Comparison of ENCODE assay signal across 31 cellular contexts in genomic region chr21:40272037-40272436, GRCh38.
"Had no signal": no experiment of that assay in that cellular context is flagged by ENCODE, and none has a peak within 500 bp of the region (broad histone marks: within the 10 kb centered on the region; RNA-seq: fewer than 3 reads in every experiment).

No MANE protein-coding gene starts in this region.

- H3K4me3 Mint-ChIP-seq: activated B cell treated with CpG ODN at 0.5 μM for 24 hours; activated CD4-positive, alpha-beta memory T cell treated with anti-CD3 and anti-CD28 coated beads for 36 hours; activated CD4-positive, alpha-beta T cell treated with anti-CD3 and anti-CD28 coated beads for 36 hours; activated CD4-positive, alpha-beta T cell treated with anti-CD3 and anti-CD28 coated beads, Interleukin-2, amount 10 ng/mL, durations not matched to agents 24 days and 14 days; activated CD8-positive, alpha-beta memory T cell treated with anti-CD3 and anti-CD28 coated beads, Interleukin-2, amount 10 ng/mL, durations not matched to agents 7 days and 5 days; activated CD8-positive, alpha-beta T cell treated with anti-CD3 and anti-CD28 coated beads, Interleukin-2, amount 10 ng/mL, durations not matched to agents 7 days and 5 days; activated naive CD8-positive, alpha-beta T cell; activated T-cell treated with anti-CD3 and anti-CD28 coated beads, Interleukin-2, amount 50 U/mL, for 24 hours; activated T-helper 17 cell treated with anti-CD3 and anti-CD28 coated beads, Interleukin-2, amount 50 U/mL, for 72 hours; T-helper 17 cell; T-helper 2 cell treated with Interferon-gamma antibody and Interleukin-4, amounts not matched to agents 5 μg/mL and 100 μg/mL, for 36 hours had no signal

- DNase-seq: activated B cell treated with CpG ODN at 0.5 μM for 24 hours; activated CD4-positive, alpha-beta memory T cell treated with anti-CD3 and anti-CD28 coated beads for 36 hours; activated CD4-positive, alpha-beta T cell treated with anti-CD3 and anti-CD28 coated beads for 36 hours; activated CD4-positive, alpha-beta T cell treated with anti-CD3 and anti-CD28 coated beads, Interleukin-2, amount 10 ng/mL, durations not matched to agents 24 days and 14 days; activated CD8-positive, alpha-beta memory T cell treated with anti-CD3 and anti-CD28 coated beads, Interleukin-2, amount 10 ng/mL, durations not matched to agents 7 days and 5 days; activated CD8-positive, alpha-beta memory T cell treated with anti-CD3 and anti-CD28 coated beads, Interleukin-2, amount 50 U/mL, for 4 hours; activated CD8-positive, alpha-beta T cell treated with anti-CD3 and anti-CD28 coated beads, Interleukin-2, amount 10 ng/mL, durations not matched to agents 7 days and 5 days; activated effector memory CD4-positive, alpha-beta T cell treated with Interleukin-2 at 50 U/mL for 16 hours; activated gamma-delta T cell treated with Interleukin-2 at 50 U/mL for 16 hours; activated naive CD4-positive, alpha-beta T cell treated with anti-CD3 and anti-CD28 coated beads, Interleukin-2, amount 50 U/mL, for 16 hours; activated naive CD4-positive, alpha-beta T cell treated with Interleukin-2 at 50 U/mL for 16 hours; activated T-cell treated with anti-CD3 and anti-CD28 coated beads, Interleukin-2, amount 50 U/mL, for 24 hours; amniotic stem cell; anterior cingulate cortex; brain microvascular endothelial cell; central memory CD4-positive, alpha-beta T cell; cerebellar nuclear complex; colonic mucosa; effector CD8-positive, alpha-beta T cell; esophagus squamous epithelium; foreskin melanocyte; T-helper 1 cell; T-helper 17 cell; T1000; WERI-Rb-1 had no signal

- H3K27ac Mint-ChIP-seq: activated B cell treated with CpG ODN at 0.5 μM for 24 hours; activated CD4-positive, alpha-beta memory T cell treated with anti-CD3 and anti-CD28 coated beads for 36 hours; activated CD4-positive, alpha-beta T cell treated with anti-CD3 and anti-CD28 coated beads for 36 hours; activated CD4-positive, alpha-beta T cell treated with anti-CD3 and anti-CD28 coated beads, Interleukin-2, amount 10 ng/mL, durations not matched to agents 24 days and 14 days; activated CD8-positive, alpha-beta memory T cell treated with anti-CD3 and anti-CD28 coated beads, Interleukin-2, amount 10 ng/mL, durations not matched to agents 7 days and 5 days; activated CD8-positive, alpha-beta T cell treated with anti-CD3 and anti-CD28 coated beads, Interleukin-2, amount 10 ng/mL, durations not matched to agents 7 days and 5 days; activated naive CD8-positive, alpha-beta T cell; activated T-cell treated with anti-CD3 and anti-CD28 coated beads, Interleukin-2, amount 50 U/mL, for 24 hours; activated T-helper 17 cell treated with anti-CD3 and anti-CD28 coated beads, Interleukin-2, amount 50 U/mL, for 72 hours; T-helper 17 cell; T-helper 2 cell treated with Interferon-gamma antibody and Interleukin-4, amounts not matched to agents 5 μg/mL and 100 μg/mL, for 36 hours had no signal

- H3K9me3 Mint-ChIP-seq: activated CD4-positive, alpha-beta T cell treated with anti-CD3 and anti-CD28 coated beads, Interleukin-2, amount 10 ng/mL, durations not matched to agents 24 days and 14 days had no signal

- H3K36me3 Mint-ChIP-seq: activated CD4-positive, alpha-beta memory T cell treated with anti-CD3 and anti-CD28 coated beads for 36 hours; activated CD8-positive, alpha-beta memory T cell treated with anti-CD3 and anti-CD28 coated beads, Interleukin-2, amount 10 ng/mL, durations not matched to agents 7 days and 5 days; activated naive CD8-positive, alpha-beta T cell had no signal

- ATAC-seq: activated CD4-positive, alpha-beta T cell treated with anti-CD3 and anti-CD28 coated beads for 36 hours; activated CD4-positive, CD25-positive, alpha-beta regulatory T cell treated with anti-CD3 and anti-CD28 coated beads, Interleukin-2, amount 50 U/mL, for 24 hours; activated CD8-positive, alpha-beta memory T cell treated with anti-CD3 and anti-CD28 coated beads, Interleukin-2, amount 10 ng/mL, durations not matched to agents 7 days and 5 days; activated CD8-positive, alpha-beta T cell treated with anti-CD3 and anti-CD28 coated beads, Interleukin-2, amount 10 ng/mL, durations not matched to agents 7 days and 5 days; activated T-helper 17 cell treated with anti-CD3 and anti-CD28 coated beads, Interleukin-2, amount 50 U/mL, for 72 hours; gastroesophageal sphincter; T-helper 17 cell had no signal

- H3K9me3 ChIP-seq: colonic mucosa, esophagus squamous epithelium, gastroesophageal sphincter had no signal

- H3K27ac ChIP-seq: brain microvascular endothelial cell, colonic mucosa, epithelial cell of prostate, esophagus squamous epithelium, gastroesophageal sphincter, WERI-Rb-1 had no signal

- H3K27me3 Mint-ChIP-seq: activated B cell treated with CpG ODN at 0.5 μM for 24 hours; activated CD4-positive, alpha-beta memory T cell treated with anti-CD3 and anti-CD28 coated beads for 36 hours; activated CD4-positive, alpha-beta T cell treated with anti-CD3 and anti-CD28 coated beads, Interleukin-2, amount 10 ng/mL, durations not matched to agents 24 days and 14 days; activated CD8-positive, alpha-beta memory T cell treated with anti-CD3 and anti-CD28 coated beads, Interleukin-2, amount 10 ng/mL, durations not matched to agents 7 days and 5 days; activated naive CD8-positive, alpha-beta T cell; activated T-cell treated with anti-CD3 and anti-CD28 coated beads, Interleukin-2, amount 50 U/mL, for 24 hours; activated T-helper 17 cell treated with anti-CD3 and anti-CD28 coated beads, Interleukin-2, amount 50 U/mL, for 72 hours; T-helper 17 cell had no signal

- H3K27me3 ChIP-seq: brain microvascular endothelial cell, colonic mucosa, esophagus squamous epithelium, gastroesophageal sphincter had no signal

- H3K36me3 ChIP-seq: brain microvascular endothelial cell, colonic mucosa, esophagus squamous epithelium, gastroesophageal sphincter, WERI-Rb-1 had no signal

- H3K4me1 ChIP-seq: colonic mucosa, esophagus squamous epithelium, gastroesophageal sphincter had no signal

- H3K4me1 Mint-ChIP-seq: activated B cell treated with CpG ODN at 0.5 μM for 24 hours; activated CD4-positive, alpha-beta T cell treated with anti-CD3 and anti-CD28 coated beads for 36 hours; activated CD4-positive, alpha-beta T cell treated with anti-CD3 and anti-CD28 coated beads, Interleukin-2, amount 10 ng/mL, durations not matched to agents 24 days and 14 days; activated CD8-positive, alpha-beta memory T cell treated with anti-CD3 and anti-CD28 coated beads, Interleukin-2, amount 10 ng/mL, durations not matched to agents 7 days and 5 days; activated T-helper 17 cell treated with anti-CD3 and anti-CD28 coated beads, Interleukin-2, amount 50 U/mL, for 72 hours; T-helper 17 cell had no signal

- H3K4me3 ChIP-seq: colonic mucosa, esophagus squamous epithelium, gastroesophageal sphincter had no signal
